Comparison of ENCODE assay signal across 2 cellular contexts in the genomic region with DNA sequence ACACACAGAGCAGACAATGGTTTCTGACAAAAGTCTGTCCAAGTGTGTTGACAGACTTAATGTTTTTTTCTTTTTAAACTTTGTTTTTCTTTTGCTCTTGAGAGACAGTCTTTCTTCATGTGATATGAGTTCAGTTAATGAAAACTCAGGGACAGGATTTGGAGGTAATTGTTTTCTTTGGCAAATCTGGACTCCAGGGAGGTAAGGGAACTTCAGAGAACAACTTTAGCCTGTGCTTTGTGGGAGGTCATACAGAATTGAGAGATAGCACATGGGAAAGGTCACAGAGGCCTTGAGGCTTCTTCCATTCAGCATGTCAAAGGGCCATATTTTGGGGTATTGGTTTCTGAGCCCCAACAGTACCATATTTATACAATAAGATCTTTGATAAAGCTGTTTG.
TF ChIP-seq lines count a peak whose summit lies in the region.

No MANE protein-coding gene starts in this region.

TF ChIP-seq in HEK293, 187 proteins besides CTCF, POLR2A, EP300 and RAD21:
- TF ChIP-seq ZNF645 (tag by site-specific recombination; IDR thresholded peaks at IDR 0.05) (no peak), GLIS1 (tag by site-specific recombination; IDR thresholded peaks at IDR 0.05) (peak; percentile 96)

TF ChIP-seq in GM12878, 131 proteins besides CTCF, POLR2A, EP300 and RAD21:
- no peak for TF ChIP-seq STAT3 (IDR thresholded peaks at IDR 0.05; ENCODE audit: low read depth, low read length)
- no peak for TF ChIP-seq ZNF207 (IDR thresholded peaks at IDR 0.05; ENCODE audit: borderline replicate concordance)
- no peak for TF ChIP-seq CBX3 (IDR thresholded peaks at IDR 0.05; ENCODE audit: borderline replicate concordance, low read depth)
- TF ChIP-seq MEF2B (IDR thresholded peaks at IDR 0.05; ENCODE audit: partially characterized antibody, poor library complexity, severe bottlenecking): no peak
- TF ChIP-seq SRF (IDR thresholded peaks at IDR 0.05; ENCODE audit: low read depth in 2 of 2, low read length in 2 of 2): no peak
- no peak for TF ChIP-seq ASH2L (IDR thresholded peaks at IDR 0.05; ENCODE audit: borderline replicate concordance, low read depth)
- no peak for TF ChIP-seq ZBTB11 (CRISPR knock-in tag; IDR thresholded peaks at IDR 0.05)
- TF ChIP-seq SUPT20H (IDR thresholded peaks at IDR 0.05; ENCODE audit: borderline replicate concordance, control insufficient read depth, low read depth, low read length): no peak
- TF ChIP-seq EED (IDR thresholded peaks at IDR 0.05; ENCODE audit: low read depth): no peak
- TF ChIP-seq YBX1 (IDR thresholded peaks at IDR 0.05): no peak
- no peak for TF ChIP-seq HCFC1 (IDR thresholded peaks at IDR 0.05; ENCODE audit: low read length)
- no peak for TF ChIP-seq NRF1 (conservative IDR thresholded peaks at IDR 0.05; ENCODE audit: low read depth, low read length)
